In genomic region chr20:46674253-46675083, GRCh38 we compare ENCODE assay signal across 24 cellular contexts. TPM values are rescaled to one million over a fixed set of nuclear protein-coding genes. Genes with fewer than 3 reads are reported as not detected.
DNase-seq lines count a peak whose midpoint lies in the region; ATAC-seq, FAIRE-seq and TF ChIP-seq lines count a peak whose summit lies in the region.
"Had no signal": no experiment of that assay in that cellular context is flagged by ENCODE, and none has a peak within 500 bp of the region (broad histone marks: within the 10 kb centered on the region; RNA-seq: fewer than 3 reads in every experiment).

No MANE protein-coding gene starts in this region.

- no peak overlapping the region for H2AFZ ChIP-seq in osteoblast (ENCODE audit: low read length)

- H3K4me1 ChIP-seq in HUES48 (ENCODE audit: control insufficient read depth, insufficient read depth, low read length) (peaks cover 17% of the 10 kb centered on the region), osteoblast (ENCODE audit: insufficient read depth, low read length) (no peaks in the 10 kb centered on the region), small intestine (ENCODE audit: control insufficient read depth in 2 of 2, insufficient read depth in 1 of 2, low read depth in 1 of 2, low read length in 1 of 2) (no peaks in the 10 kb centered on the region)

- FAIRE-seq in small intestine (lab: Jason Lieb, UNC) = no peak

- ATAC-seq in GM21737 (IDR thresholded peaks at IDR 0.05; ENCODE audit: unreplicated experiment) = no peak
- no peak for ATAC-seq in GM21447 (IDR thresholded peaks at IDR 0.05; ENCODE audit: unreplicated experiment)
- ATAC-seq: activated CD4-positive, alpha-beta T cell treated with anti-CD3 and anti-CD28 coated beads for 36 hours; mucosa of descending colon; T-cell had no signal

- no peaks in the 10 kb centered on the region for H4K20me1 ChIP-seq in osteoblast (ENCODE audit: insufficient read depth, low read length)

- WGBS in small intestine, 3 donors = 71 to 82% (median 76%) methylated on average over 14 of the region's 14 CpGs

- H3K36me3 ChIP-seq in HUES48 (ENCODE audit: control insufficient read depth, insufficient read depth, low read length) (no peaks in the 10 kb centered on the region), osteoblast (ENCODE audit: insufficient read depth, low read length) (no peaks in the 10 kb centered on the region), small intestine (ENCODE audit: control insufficient read depth in 2 of 2, insufficient read depth in 2 of 2, low read length in 2 of 2) (no peaks in the 10 kb centered on the region)
- H3K36me3 ChIP-seq: MG63, thoracic aorta had no signal

- no peak for TF ChIP-seq CTCF in osteoblast (IDR thresholded peaks at IDR 0.05; ENCODE audit: extremely low read depth, low read depth, low read length)

- no peak overlapping the region for H3K9ac ChIP-seq in HUES48 (ENCODE audit: low read depth, low read length)

- H3K4me3 ChIP-seq in HUES48 (ENCODE audit: low read depth, low read length) (no peak overlapping the region), osteoblast (ENCODE audit: insufficient read depth, low read length) (no peak overlapping the region), small intestine (ENCODE audit: low read depth in 1 of 2, low read length in 2 of 2) (no peak overlapping the region)
- H3K4me3 ChIP-seq: MG63, mucosa of descending colon, skin epidermis, thoracic aorta had no signal

- H3K79me2 ChIP-seq in osteoblast (ENCODE audit: insufficient read depth, low read length) = no peaks in the 10 kb centered on the region

- DNase-seq in ecto neural progenitor cell (ENCODE audit: low spot score) (peak; percentile 66), osteoblast (ENCODE audit: insufficient read length, low spot score, missing footprints) (peak; percentile 15), small intestine (no peak)
- DNase-seq: activated CD4-positive, alpha-beta T cell treated with anti-CD3 and anti-CD28 coated beads for 36 hours; activated naive CD4-positive, alpha-beta T cell treated with anti-CD3 and anti-CD28 coated beads, Interleukin-2, amount 50 U/mL, for 16 hours; anterior cingulate cortex; CD4-positive, CD25-positive, alpha-beta regulatory T cell; EL; GOT3; MG63; mucosa of descending colon; NCI-H1436 treated with DMSO at 0.1 percent for 48 hours; NCI-H510A treated with DMSO at 0.1 percent for 48 hours; SIG-M5; stimulated activated CD4-positive, alpha-beta T cell treated with anti-CD3 and anti-CD28 coated beads, Interleukin-2, amount 100 ng/mL, for 48 hours; stimulated activated naive CD4-positive, alpha-beta T cell; T-cell had no signal

- H3K27ac ChIP-seq in HUES48 (ENCODE audit: low read depth, low read length) (peak overlapping the region; percentile 54), osteoblast (ENCODE audit: low read depth, low read length) (no peak overlapping the region), small intestine (ENCODE audit: low read depth in 1 of 2, low read length in 1 of 2) (no peak overlapping the region)
- H3K27ac ChIP-seq: HL-60, skin epidermis, thoracic aorta had no signal

- no peak overlapping the region for H3K4me2 ChIP-seq in osteoblast (ENCODE audit: insufficient read depth, low read length)

- no peaks in the 10 kb centered on the region for H3K9me3 ChIP-seq in HUES48 (ENCODE audit: control insufficient read depth, insufficient read depth, low read length)
- no peaks in the 10 kb centered on the region for H3K9me3 ChIP-seq in osteoblast (ENCODE audit: low read depth, low read length)
- no peaks in the 10 kb centered on the region for H3K9me3 ChIP-seq in small intestine (ENCODE audit: control insufficient read depth, low read depth)
- H3K9me3 ChIP-seq: MG63 had no signal

- no peaks in the 10 kb centered on the region for H3K27me3 ChIP-seq in HUES48 (ENCODE audit: control insufficient read depth, insufficient read depth, low read length)
- no peaks in the 10 kb centered on the region for H3K27me3 ChIP-seq in osteoblast (ENCODE audit: insufficient read depth, low read length)
- no peaks in the 10 kb centered on the region for H3K27me3 ChIP-seq in small intestine (ENCODE audit: control insufficient read depth in 2 of 2, insufficient read depth in 2 of 2, low read length in 2 of 2)
- H3K27me3 ChIP-seq: MG63 had no signal

RNA-seq across cellular contexts. Expression of gene TP53RK, which starts 14.8 kb away (rescaled TPM):
- 18.0 and 21.0 TPM in 2 replicates for total RNA-seq in osteoblast
- 10 to 100 TPM in 1 of 3 donors, 1 to 10 TPM in 2; 9.4 to 10.8 (median 9.6) TPM for polyA plus RNA-seq in small intestine

RNA-seq across cellular contexts. Expression of gene SLC13A3, which starts 23.2 kb away (rescaled TPM):
- total RNA-seq in osteoblast = 0.59 and 1.8 TPM in 2 replicates
- under 1 TPM in 2 of 3 donors, not detected in 1; 0.39 to 0.54 TPM for polyA plus RNA-seq in small intestine
- polyA plus RNA-seq: CD4-positive, CD25-positive, alpha-beta regulatory T cell had no signal

RNA-seq across cellular contexts. Expression of gene SLC2A10, which starts 35.0 kb away (rescaled TPM):
- total RNA-seq in osteoblast = 44.2 and 47.4 TPM in 2 replicates
- polyA plus RNA-seq in small intestine = 1 to 10 TPM in 2 of 3 donors, under 1 TPM in 1; 0.27 to 3.7 (median 1.3) TPM
- total RNA-seq: activated CD4-positive, alpha-beta T cell treated with anti-CD3 and anti-CD28 coated beads for 36 hours; CD4-positive, CD25-positive, alpha-beta regulatory T cell had no signal
- polyA plus RNA-seq: CD4-positive, CD25-positive, alpha-beta regulatory T cell; neural cell had no signal
